8 cellular contexts compared by ENCODE assay signal in genomic region chr1:212413902-212414327, GRCh38. TPM values are rescaled to one million over a fixed set of nuclear protein-coding genes. Genes with fewer than 3 reads are reported as not detected.
DNase-seq lines count a peak whose midpoint lies in the region; ATAC-seq and TF ChIP-seq lines count a peak whose summit lies in the region.

No MANE protein-coding gene starts in this region.

- 10% methylated on average over 21 of the region's 21 CpGs for WGBS in smooth muscle cell (ENCODE audit: low lambda C conversion rate)

- H3F3A ChIP-seq in smooth muscle cell (ENCODE audit: low read depth) = no peaks in the 10 kb centered on the region

- H3K27me3 ChIP-seq in smooth muscle cell (ENCODE audit: low read depth) = no peaks in the 10 kb centered on the region

- H3K27ac Mint-ChIP-seq in activated CD8-positive, alpha-beta memory T cell treated with anti-CD3 and anti-CD28 coated beads, Interleukin-2, amount 10 ng/mL, durations not matched to agents 7 days and 5 days = peak overlapping the region; percentile 91
- H3K27ac Mint-ChIP-seq in activated naive CD4-positive, alpha-beta T cell treated with anti-CD3 and anti-CD28 coated beads, Interleukin-2, amount 50 U/mL, for 72 hours = peak overlapping the region in 1 of 2 donors; percentile 80

- ATAC-seq in activated CD8-positive, alpha-beta memory T cell treated with anti-CD3 and anti-CD28 coated beads, Interleukin-2, amount 10 ng/mL, durations not matched to agents 7 days and 5 days = peak; percentile 24
- ATAC-seq in HG03196 (IDR thresholded peaks at IDR 0.05; ENCODE audit: unreplicated experiment) (peak; percentile 15), HG02623 (IDR thresholded peaks at IDR 0.05; ENCODE audit: unreplicated experiment) (no peak)
- ATAC-seq in activated naive CD4-positive, alpha-beta T cell treated with anti-CD3 and anti-CD28 coated beads, Interleukin-2, amount 50 U/mL, for 72 hours = peak; percentile 4 to 15

- no peak overlapping the region for H3K27ac ChIP-seq in smooth muscle cell (ENCODE audit: low read depth)

- CTCF ChIA-PET in activated CD8-positive, alpha-beta memory T cell treated with anti-CD3 and anti-CD28 coated beads, Interleukin-2, amount 10 ng/mL, durations not matched to agents 7 days and 5 days (lab: Charles Lee) = interaction anchor here (1.2 to 2.5 kb wide), 3 partner anchors 38 to 44 kb away, joined by 3 to 13 read pairs (median 5); no protein-coding TSS in a partner anchor

- H3K9me3 Mint-ChIP-seq in activated CD8-positive, alpha-beta memory T cell treated with anti-CD3 and anti-CD28 coated beads, Interleukin-2, amount 10 ng/mL, durations not matched to agents 7 days and 5 days (ENCODE audit: low read depth) = no peaks in the 10 kb centered on the region
- no peaks in the 10 kb centered on the region for H3K9me3 Mint-ChIP-seq in activated naive CD4-positive, alpha-beta T cell treated with anti-CD3 and anti-CD28 coated beads, Interleukin-2, amount 50 U/mL, for 72 hours

- no peaks in the 10 kb centered on the region for H3K9me3 ChIP-seq in smooth muscle cell (replicated peaks; ENCODE audit: low read depth)

- no peaks in the 10 kb centered on the region for H3K79me2 ChIP-seq in smooth muscle cell (ENCODE audit: low read depth)

- H3K27me3 Mint-ChIP-seq in activated CD8-positive, alpha-beta memory T cell treated with anti-CD3 and anti-CD28 coated beads, Interleukin-2, amount 10 ng/mL, durations not matched to agents 7 days and 5 days = no peaks in the 10 kb centered on the region

- H3K4me1 Mint-ChIP-seq in activated CD8-positive, alpha-beta memory T cell treated with anti-CD3 and anti-CD28 coated beads, Interleukin-2, amount 10 ng/mL, durations not matched to agents 7 days and 5 days = peaks cover 35% of the 10 kb centered on the region

- H3K4me1 ChIP-seq in smooth muscle cell (ENCODE audit: low read depth) = no peaks in the 10 kb centered on the region

- DNase-seq in activated CD8-positive, alpha-beta memory T cell treated with anti-CD3 and anti-CD28 coated beads, Interleukin-2, amount 10 ng/mL, durations not matched to agents 7 days and 5 days = no peak
- DNase-seq in activated CD8-positive, alpha-beta memory T cell treated with anti-CD3 and anti-CD28 coated beads, Interleukin-2, amount 50 U/mL, for 48 hours = no peak
- no peak for DNase-seq in activated naive CD4-positive, alpha-beta T cell treated with anti-CD3 and anti-CD28 coated beads, Interleukin-2, amount 50 U/mL, for 72 hours (ENCODE audit: low spot score in 2 of 2)
- DNase-seq in iPS-NIHi11 (ENCODE audit: low spot score) = peak; percentile 19
- no peak for DNase-seq in smooth muscle cell (lab: John Stamatoyannopoulos, UW; ENCODE audit: unreplicated experiment)
- DNase-seq in NCI-H1417 (lab: John Stamatoyannopoulos, UW) = no peak

- H4K20me1 ChIP-seq in smooth muscle cell (ENCODE audit: low read depth) = no peaks in the 10 kb centered on the region

- no peak overlapping the region for H3K9ac ChIP-seq in smooth muscle cell (ENCODE audit: low read depth)

- H2AFZ ChIP-seq in smooth muscle cell (ENCODE audit: low read depth) = peak overlapping the region; percentile 98

- peak overlapping the region; percentile 90 for H3K4me2 ChIP-seq in smooth muscle cell

- TF ChIP-seq CTCF in smooth muscle cell (IDR thresholded peaks at IDR 0.05; ENCODE audit: borderline replicate concordance, insufficient read depth, poor library complexity, severe bottlenecking) = no peak

- no peaks in the 10 kb centered on the region for H3K36me3 ChIP-seq in smooth muscle cell (ENCODE audit: low read depth)

- H3K4me3 Mint-ChIP-seq in activated CD8-positive, alpha-beta memory T cell treated with anti-CD3 and anti-CD28 coated beads, Interleukin-2, amount 10 ng/mL, durations not matched to agents 7 days and 5 days = peak overlapping the region; percentile 94

- H3K36me3 Mint-ChIP-seq in activated CD8-positive, alpha-beta memory T cell treated with anti-CD3 and anti-CD28 coated beads, Interleukin-2, amount 10 ng/mL, durations not matched to agents 7 days and 5 days = peaks cover 27% of the 10 kb centered on the region
- H3K36me3 Mint-ChIP-seq in activated naive CD4-positive, alpha-beta T cell treated with anti-CD3 and anti-CD28 coated beads, Interleukin-2, amount 50 U/mL, for 72 hours = peaks cover 19 to 34% of the 10 kb centered on the region in 2 donors

- peak overlapping the region; percentile 90 for H3K4me3 ChIP-seq in smooth muscle cell

RNA-seq across cellular contexts. Expression of gene PACC1, which starts 0.8 kb away (rescaled TPM):
- total RNA-seq in activated CD8-positive, alpha-beta memory T cell treated with anti-CD3 and anti-CD28 coated beads, Interleukin-2, amount 10 ng/mL, durations not matched to agents 7 days and 5 days = 10 to 100 TPM; 13.0 to 17.1 TPM
- 10 to 100 TPM; 10.1 to 16.9 TPM for total RNA-seq in activated naive CD4-positive, alpha-beta T cell treated with anti-CD3 and anti-CD28 coated beads, Interleukin-2, amount 50 U/mL, for 72 hours
- total RNA-seq in smooth muscle cell = 8.8 and 9.7 TPM in 2 replicates
- 8.5 and 10.7 TPM in 2 replicates for polyA plus RNA-seq in smooth muscle cell

RNA-seq across cellular contexts. Expression of gene NENF, which starts 18.8 kb away (rescaled TPM):
- total RNA-seq in activated CD8-positive, alpha-beta memory T cell treated with anti-CD3 and anti-CD28 coated beads, Interleukin-2, amount 10 ng/mL, durations not matched to agents 7 days and 5 days = 10 to 100 TPM; 33.9 to 37.6 TPM
- 10 to 100 TPM; 34.9 to 35.7 TPM for total RNA-seq in activated naive CD4-positive, alpha-beta T cell treated with anti-CD3 and anti-CD28 coated beads, Interleukin-2, amount 50 U/mL, for 72 hours
- 53.8 and 53.9 TPM in 2 replicates for total RNA-seq in smooth muscle cell
- polyA plus RNA-seq in smooth muscle cell = 90.7 and 103 TPM in 2 replicates
